29 cellular contexts compared by ENCODE assay signal in the genomic region with DNA sequence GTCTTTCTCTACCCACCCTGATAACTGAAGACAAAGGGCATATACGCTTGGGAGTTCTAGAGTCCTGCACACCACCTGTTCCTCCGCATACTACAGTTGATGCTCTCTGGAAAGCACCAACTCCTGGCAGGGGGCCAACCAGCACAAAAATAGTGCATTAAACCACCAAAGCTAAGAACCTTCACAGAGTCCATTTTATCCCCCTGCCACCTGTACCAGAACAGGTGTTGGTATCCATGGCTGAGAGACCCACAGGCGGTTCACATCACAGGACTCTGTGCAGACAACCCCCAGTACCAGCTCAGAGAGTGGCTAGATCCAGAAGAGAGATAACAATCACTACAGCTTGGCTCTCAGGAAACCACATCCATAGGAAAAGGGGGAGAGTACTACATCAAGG.
DNase-seq lines count a peak whose midpoint lies in the region; ATAC-seq, FAIRE-seq and TF ChIP-seq lines count a peak whose summit lies in the region.
"Had no signal": no experiment of that assay in that cellular context is flagged by ENCODE, and none has a peak within 500 bp of the region (broad histone marks: within the 10 kb centered on the region; RNA-seq: fewer than 3 reads in every experiment).

No MANE protein-coding gene starts in this region.

- no peak overlapping the region for H3K27ac Mint-ChIP-seq in activated T-helper 17 cell treated with anti-CD3 and anti-CD28 coated beads, Interleukin-2, amount 50 U/mL, for 72 hours
- H3K27ac Mint-ChIP-seq: B cell; CD8-positive, alpha-beta T cell; HFFc6 had no signal

- TF ChIP-seq CTCF in K562 (IDR thresholded peaks at IDR 0.05 in 2 of 3, conservative IDR thresholded peaks at IDR 0.05 in 1 of 3; ENCODE audit: insufficient read depth in 2 of 3, low read depth in 1 of 3, low read length in 3 of 3): no peak

- H3K4me2 ChIP-seq in K562 (ENCODE audit: insufficient read depth, low read length): no peak overlapping the region
- peak overlapping the region; percentile 36 for H3K4me2 ChIP-seq in trophoblast cell (ENCODE audit: low read length)

- H3K23ac ChIP-seq in trophoblast cell (ENCODE audit: low read length): no peak overlapping the region

- H2BK5ac ChIP-seq in trophoblast cell (ENCODE audit: low read depth, low read length, poor library complexity): no peak overlapping the region

- H3K4ac ChIP-seq in trophoblast cell (ENCODE audit: low read depth, low read length): no peak overlapping the region

- peak overlapping the region; percentile 29 for H4K8ac ChIP-seq in trophoblast cell (ENCODE audit: low read depth, low read length)

- H4K91ac ChIP-seq in trophoblast cell (ENCODE audit: low read depth, low read length): peak overlapping the region; percentile 35

- no peaks in the 10 kb centered on the region for H3K9me1 ChIP-seq in K562 (ENCODE audit: control insufficient read depth, insufficient read depth, low read length)

- H2AFZ ChIP-seq in K562 (ENCODE audit: low read depth, low read length): no peak overlapping the region
- H2AFZ ChIP-seq in trophoblast cell (ENCODE audit: insufficient read depth, low read length, poor library complexity): no peak overlapping the region

- TF ChIP-seq POLR2A in K562 (conservative IDR thresholded peaks at IDR 0.05): no peak

- H2BK12ac ChIP-seq in trophoblast cell (ENCODE audit: low read length): peak overlapping the region; percentile 30

- H3K14ac ChIP-seq in trophoblast cell (ENCODE audit: low read length): peak overlapping the region; percentile 57

- WGBS in K562 (ENCODE audit: insufficient coverage, low coverage, missing lambda C conversion rate): 7% methylated on average over 3 of the region's 3 CpGs
- WGBS in trophoblast cell (ENCODE audit: extremely low coverage, insufficient coverage, insufficient read length): no CpG with 5 or more reads among the region's 3 CpGs

- no peaks in the 10 kb centered on the region for H4K20me1 ChIP-seq in K562 (replicated peaks; ENCODE audit: control insufficient read depth, insufficient read depth, low read length)

- no peaks in the 10 kb centered on the region for H3K36me3 ChIP-seq in K562 (ENCODE audit: control insufficient read depth, insufficient read depth, low read length)
- no peaks in the 10 kb centered on the region for H3K36me3 ChIP-seq in trophoblast cell (ENCODE audit: control insufficient read depth in 1 of 2, insufficient read depth in 2 of 2, low read length in 2 of 2)
- H3K36me3 ChIP-seq: HAP-1 had no signal

- intact Hi-C loops in K562 (cut with micrococcal nuclease): no loop called here

- no peaks in the 10 kb centered on the region for H3K27me3 ChIP-seq in K562 (ENCODE audit: control insufficient read depth in 2 of 2, insufficient read depth in 2 of 2, low read length in 2 of 2)
- H3K27me3 ChIP-seq in trophoblast cell (ENCODE audit: insufficient read depth, low read length): no peaks in the 10 kb centered on the region

- H3K9me3 Mint-ChIP-seq in activated T-helper 17 cell treated with anti-CD3 and anti-CD28 coated beads, Interleukin-2, amount 50 U/mL, for 72 hours: peaks cover 3% of the 10 kb centered on the region

- no peak for ATAC-seq in K562
- ATAC-seq in activated T-helper 17 cell treated with anti-CD3 and anti-CD28 coated beads, Interleukin-2, amount 50 U/mL, for 72 hours (replicated peaks): no peak
- no peak for ATAC-seq in HG02763 (IDR thresholded peaks at IDR 0.05; ENCODE audit: unreplicated experiment)
- ATAC-seq: CD8-positive, alpha-beta T cell had no signal

- POLR2A ChIA-PET in K562 (lab: Yijun Ruan, JAX): no interaction called here

- in situ Hi-C loops in K562 (cut with MboI): no loop called here

- H2AK5ac ChIP-seq in trophoblast cell (ENCODE audit: low read length): no peak overlapping the region

- no peaks in the 10 kb centered on the region for H3K79me2 ChIP-seq in K562 (ENCODE audit: control insufficient read depth, insufficient read depth, low read length)
- H3K79me2 ChIP-seq in trophoblast cell (ENCODE audit: control insufficient read depth, insufficient read depth, low read length, poor library complexity): peaks cover 2% of the 10 kb centered on the region

- no peak overlapping the region for H4K12ac ChIP-seq in trophoblast cell (ENCODE audit: low read depth, low read length)

- peaks cover 9% of the 10 kb centered on the region for H3K27me3 Mint-ChIP-seq in activated T-helper 17 cell treated with anti-CD3 and anti-CD28 coated beads, Interleukin-2, amount 50 U/mL, for 72 hours
- H3K27me3 Mint-ChIP-seq: B cell had no signal

- H3K4me3 Mint-ChIP-seq in activated T-helper 17 cell treated with anti-CD3 and anti-CD28 coated beads, Interleukin-2, amount 50 U/mL, for 72 hours: no peak overlapping the region
- H3K4me3 Mint-ChIP-seq: B cell; CD8-positive, alpha-beta T cell; HFFc6 had no signal

- FAIRE-seq in K562 (lab: Jason Lieb, UNC): no peak
- FAIRE-seq: GM12891, RCC 7860 had no signal

- H3K9me3 ChIP-seq in K562 (replicated peaks; ENCODE audit: control insufficient read depth, insufficient read depth, low read depth, low read length) (no peaks in the 10 kb centered on the region), trophoblast cell (ENCODE audit: insufficient read depth, low read depth, low read length) (no peaks in the 10 kb centered on the region)
- H3K9me3 ChIP-seq: HAP-1 had no signal

- H3K18ac ChIP-seq in trophoblast cell (ENCODE audit: low read length): no peak overlapping the region

- H3K4me3 ChIP-seq in K562 (no peak overlapping the region), trophoblast cell (ENCODE audit: low read depth, low read length) (no peak overlapping the region)
- H3K4me3 ChIP-seq: HAP-1 had no signal

- CTCF ChIA-PET in K562 (lab: Yijun Ruan, JAX; ENCODE audit: low intra/inter-chr PET ratio): no interaction called here

- H3K4me1 Mint-ChIP-seq in activated T-helper 17 cell treated with anti-CD3 and anti-CD28 coated beads, Interleukin-2, amount 50 U/mL, for 72 hours: no peaks in the 10 kb centered on the region
- H3K4me1 Mint-ChIP-seq: B cell had no signal

- no TSS peak for BruUV-seq in K562 (replicated peaks; lab: Mats Ljungman, UMichigan)

- no peaks in the 10 kb centered on the region for H3K79me1 ChIP-seq in trophoblast cell (ENCODE audit: low read length)

- TF ChIP-seq EP300 in K562 (IDR thresholded peaks at IDR 0.05; ENCODE audit: low read length): no peak

- TF ChIP-seq RAD21 in K562 (CRISPR knock-in tag; conservative IDR thresholded peaks at IDR 0.05 in 1 of 2, IDR thresholded peaks at IDR 0.05 in 1 of 2): no peak

- H3K36me3 Mint-ChIP-seq in activated T-helper 17 cell treated with anti-CD3 and anti-CD28 coated beads, Interleukin-2, amount 50 U/mL, for 72 hours (ENCODE audit: low read depth): no peaks in the 10 kb centered on the region
- H3K36me3 Mint-ChIP-seq: CD8-positive, alpha-beta T cell had no signal

- no peaks in the 10 kb centered on the region for H3K4me1 ChIP-seq in K562 (replicated peaks in 1 of 2; ENCODE audit: control insufficient read depth in 2 of 2, insufficient read depth in 2 of 2, low read length in 2 of 2)
- H3K4me1 ChIP-seq in trophoblast cell (ENCODE audit: control insufficient read depth in 1 of 2, insufficient read depth in 2 of 2, low read length in 2 of 2): peaks cover 6 to 9% of the 10 kb centered on the region in 2 experiments
- H3K4me1 ChIP-seq: HAP-1 had no signal

- no peak overlapping the region for H3K27ac ChIP-seq in K562 (ENCODE audit: extremely low read depth, low read depth, low read length)
- H3K27ac ChIP-seq in trophoblast cell (ENCODE audit: low read depth, low read length): peak overlapping the region; percentile 73
- H3K27ac ChIP-seq: 22Rv1, C4-2B, HL-60 had no signal

- peak; percentile 90 for DNase-seq in NCI-H2107 treated with DMSO at 0.1 percent for 48 hours (lab: John Stamatoyannopoulos, UW; ENCODE audit: unreplicated experiment)
- no peak for DNase-seq in NCI-H2107 (lab: John Stamatoyannopoulos, UW)
- DNase-seq in NCI-H2171 treated with DMSO at 0.1 percent for 48 hours (lab: John Stamatoyannopoulos, UW): peak; percentile 55
- DNase-seq in K562 (ENCODE audit: extremely low read depth in 1 of 4, low spot score in 3 of 4): no peak
- DNase-seq in trophoblast cell: no peak
- DNase-seq in mesenteric fat pad (ENCODE audit: low spot score): no peak
- DNase-seq: CD8-positive, alpha-beta T cell; DMS 273 treated with DMSO at 0.1 percent for 48 hours; DMS79; GF-D8; GOT3; HFFc6; Kasumi-1; NCI-H1092 treated with DMSO at 0.1 percent for 48 hours; NCI-H1436; NCI-H187 treated with DMSO at 0.1 percent for 48 hours; NCI-H446; NCI-H524 treated with DMSO at 0.1 percent for 48 hours; NCI-H82; T-helper 1 cell had no signal

- no peak overlapping the region for H3K9ac ChIP-seq in K562 (ENCODE audit: insufficient read depth in 1 of 2, low read depth in 2 of 2, low read length in 2 of 2)
- no peak overlapping the region for H3K9ac ChIP-seq in trophoblast cell (ENCODE audit: low read length)

- H2BK120ac ChIP-seq in trophoblast cell (ENCODE audit: insufficient read depth, low read length, poor library complexity): peak overlapping the region; percentile 63

TF ChIP-seq in K562, 482 proteins besides CTCF, POLR2A, EP300 and RAD21:
- TF ChIP-seq, protein P1, sequence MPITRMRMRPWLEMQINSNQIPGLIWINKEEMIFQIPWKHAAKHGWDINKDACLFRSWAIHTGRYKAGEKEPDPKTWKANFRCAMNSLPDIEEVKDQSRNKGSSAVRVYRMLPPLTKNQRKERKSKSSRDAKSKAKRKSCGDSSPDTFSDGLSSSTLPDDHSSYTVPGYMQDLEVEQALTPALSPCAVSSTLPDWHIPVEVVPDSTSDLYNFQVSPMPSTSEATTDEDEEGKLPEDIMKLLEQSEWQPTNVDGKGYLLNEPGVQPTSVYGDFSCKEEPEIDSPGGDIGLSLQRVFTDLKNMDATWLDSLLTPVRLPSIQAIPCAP (CRISPR knock-in tag; IDR thresholded peaks at IDR 0.05; ENCODE audit: borderline replicate concordance): no peak
- TF ChIP-seq NFIC (IDR thresholded peaks at IDR 0.05): peak; percentile 28; the same call in 1 of the 2 replicates

Comparison
In these comparisons a context has a peak if more than half of its experiments do, and no peak if none do; other contexts are left out.
1. DNase-seq: peak in NCI-H2107 treated with DMSO at 0.1 percent for 48 hours (single experiment) and NCI-H2171 treated with DMSO at 0.1 percent for 48 hours (single experiment); none in NCI-H2107 (single experiment), K562 (0 of 4), trophoblast cell (0 of 2) and mesenteric fat pad (single experiment).